ENCODE assay signal across 8 cellular contexts in the genomic region with DNA sequence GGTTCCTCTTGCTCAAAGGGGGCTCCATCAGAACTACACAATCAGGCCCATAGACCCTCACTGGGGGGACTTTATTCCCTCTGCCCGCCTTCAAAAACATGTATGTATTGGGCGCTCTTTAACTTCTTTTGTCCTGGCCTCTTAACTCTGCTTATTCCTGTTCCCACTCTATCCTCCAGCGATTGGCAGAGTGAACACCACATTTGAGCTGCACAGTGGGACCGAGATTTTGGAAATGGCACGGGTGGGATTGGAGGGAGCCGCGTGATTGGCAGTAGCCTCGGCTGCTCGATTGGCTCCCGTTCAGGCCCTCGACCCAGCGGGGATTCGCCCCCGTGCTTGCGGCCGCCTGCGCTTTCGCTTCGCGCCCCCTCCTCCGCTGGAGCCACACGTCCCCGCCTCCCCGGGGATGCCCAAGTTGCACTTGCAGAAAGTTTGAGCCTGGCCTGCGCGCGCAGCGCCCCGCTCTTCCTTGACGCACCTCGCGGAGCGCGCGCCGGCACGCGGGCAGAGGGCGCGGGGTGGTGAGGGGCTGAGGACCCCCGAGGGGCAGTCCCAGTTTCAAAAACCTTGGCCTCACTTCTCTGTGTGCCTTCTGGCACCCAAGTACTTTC. TPM values are rescaled to one million over a fixed set of nuclear protein-coding genes. Genes with fewer than 3 reads are reported as not detected.
DNase-seq lines count a peak whose midpoint lies in the region; ATAC-seq, FAIRE-seq and TF ChIP-seq lines count a peak whose summit lies in the region.

A gene (minus strand): TSS at position 192 of the 614 bp plus-strand sequence. CDS start 164 bp downstream, at position 28.

- intact Hi-C loops in prostate gland (cut with DNase I), result no loop called here

- WGBS in A549 (ENCODE audit: missing lambda C conversion rate), result 3% methylated on average over 5 of the region's 41 CpGs
- WGBS in prostate gland, result 3% methylated on average over 41 of the region's 41 CpGs

- peak; percentile 72 to 85 for DNase-seq in A549 (ENCODE audit: low read depth in 1 of 2, low spot score in 1 of 2)
- peak; percentile 93 for DNase-seq in GM23338 (ENCODE audit: low spot score)
- no peak for DNase-seq in activated T-cell treated with anti-CD3 and anti-CD28 coated beads, Interleukin-2, amount 50 U/mL, for 24 hours
- no peak for DNase-seq in prostate gland (ENCODE audit: low spot score)
- DNase-seq in omental fat pad (ENCODE audit: low spot score), result no peak
- no peak for DNase-seq in effector memory CD4-positive, alpha-beta T cell
- no peak for DNase-seq in H54 (ENCODE audit: insufficient read length, low spot score)

- H2AFZ ChIP-seq in GM23338, result no peak within 1 kb of the TSS

- POLR2A ChIA-PET in A549 (lab: Yijun Ruan, JAX), result interaction anchor here (1.0 to 2.7 kb wide), 2 partner anchors 9 to 313 kb away, joined by 3 to 79 read pairs; a partner anchor contains a TSS

- H3K4me1 Mint-ChIP-seq in GM23338, result peaks cover 49% of the 10 kb centered on the region
- peaks cover 21% of the 10 kb centered on the region for H3K4me1 Mint-ChIP-seq in activated T-cell treated with anti-CD3 and anti-CD28 coated beads, Interleukin-2, amount 50 U/mL, for 24 hours (ENCODE audit: low read depth)

- no peaks in the 10 kb centered on the region for H3K9me2 ChIP-seq in GM23338 (ENCODE audit: insufficient read depth)

- TF ChIP-seq EP300 in A549 (IDR thresholded peaks at IDR 0.05), result no peak

- CTCF ChIA-PET in A549 (lab: Yijun Ruan, JAX), result no interaction called here

- peak within 1 kb of the TSS; percentile 98 to 100 for H3K27ac ChIP-seq in A549
- H3K27ac ChIP-seq in GM23338 (ENCODE audit: low read depth), result peak within 1 kb of the TSS; percentile 47; the same call in 1 of the 2 replicates
- peak within 1 kb of the TSS; percentile 78 for H3K27ac ChIP-seq in layer of hippocampus (ENCODE audit: low read depth, low read length)
- H3K27ac ChIP-seq in prostate gland, result no peak within 1 kb of the TSS
- no peak within 1 kb of the TSS for H3K27ac ChIP-seq in effector memory CD4-positive, alpha-beta T cell (ENCODE audit: insufficient read depth, low read length, poor library complexity, severe bottlenecking)

- H3K4me3 ChIP-seq in A549 (peak within 1 kb of the TSS; percentile 95), GM23338 (peak within 1 kb of the TSS; percentile 63), prostate gland (no peak within 1 kb of the TSS)
- no peak within 1 kb of the TSS for H3K4me3 ChIP-seq in effector memory CD4-positive, alpha-beta T cell (ENCODE audit: insufficient read depth, low read depth, low read length, poor library complexity, severe bottlenecking)

- TF ChIP-seq RAD21 in A549 (conservative IDR thresholded peaks at IDR 0.05 in 1 of 2, IDR thresholded peaks at IDR 0.05 in 1 of 2), result no peak

- peaks cover 49% of the 10 kb centered on the region for H3K27me3 Mint-ChIP-seq in GM23338 (ENCODE audit: insufficient read depth, low read depth, poor library complexity)
- peaks cover 79% of the 10 kb centered on the region for H3K27me3 Mint-ChIP-seq in activated T-cell treated with anti-CD3 and anti-CD28 coated beads, Interleukin-2, amount 50 U/mL, for 24 hours

- H3K36me3 Mint-ChIP-seq in GM23338 (ENCODE audit: low read depth), result peaks cover 28% of the 10 kb centered on the region
- H3K36me3 Mint-ChIP-seq in activated T-cell treated with anti-CD3 and anti-CD28 coated beads, Interleukin-2, amount 50 U/mL, for 24 hours (ENCODE audit: low read depth), result no peaks in the 10 kb centered on the region

- no peaks in the 10 kb centered on the region for H3K36me3 ChIP-seq in GM23338 (ENCODE audit: insufficient read depth)
- H3K36me3 ChIP-seq in prostate gland, result no peaks in the 10 kb centered on the region
- no peaks in the 10 kb centered on the region for H3K36me3 ChIP-seq in effector memory CD4-positive, alpha-beta T cell (ENCODE audit: control insufficient read depth, insufficient read depth, low read length)

- H3K27me3 ChIP-seq in GM23338 (ENCODE audit: insufficient read depth), result peaks cover 56% of the 10 kb centered on the region
- H3K27me3 ChIP-seq in layer of hippocampus (ENCODE audit: control insufficient read depth, insufficient read depth, low read length), result peaks cover 36% of the 10 kb centered on the region
- peaks cover 83% of the 10 kb centered on the region for H3K27me3 ChIP-seq in prostate gland (replicated peaks; ENCODE audit: insufficient read depth)
- H3K27me3 ChIP-seq in effector memory CD4-positive, alpha-beta T cell (replicated peaks; ENCODE audit: control insufficient read depth, insufficient read depth, low read length, poor library complexity, severe bottlenecking), result peaks cover 89% of the 10 kb centered on the region

- H3K27ac Mint-ChIP-seq in GM23338, result 0 out of 2 replicates have a peak within 1 kb of the TSS, but pooled peaks have one; percentile 37
- H3K27ac Mint-ChIP-seq in activated T-cell treated with anti-CD3 and anti-CD28 coated beads, Interleukin-2, amount 50 U/mL, for 24 hours, result peak within 1 kb of the TSS; percentile 72

- no peak for FAIRE-seq in A549 (lab: Jason Lieb, UNC)
- no peak for FAIRE-seq in H54 (lab: Jason Lieb, UNC)

- H4K20me1 ChIP-seq in GM23338 (replicated peaks; ENCODE audit: insufficient read depth), result peaks cover 15% of the 10 kb centered on the region

- peak within 1 kb of the TSS; percentile 80 for H3K4me3 Mint-ChIP-seq in GM23338
- no peak within 1 kb of the TSS for H3K4me3 Mint-ChIP-seq in activated T-cell treated with anti-CD3 and anti-CD28 coated beads, Interleukin-2, amount 50 U/mL, for 24 hours

- no peaks in the 10 kb centered on the region for H3K9me3 ChIP-seq in A549
- H3K9me3 ChIP-seq in prostate gland, result no peaks in the 10 kb centered on the region
- H3K9me3 ChIP-seq in effector memory CD4-positive, alpha-beta T cell (ENCODE audit: control insufficient read depth, low read length), result peaks cover 5% of the 10 kb centered on the region

- H3F3A ChIP-seq in GM23338 (replicated peaks; ENCODE audit: low read depth), result 0 out of 2 replicates have a peak, but pooled peaks cover 5% of the 10 kb centered on the region

- peaks cover 4% of the 10 kb centered on the region; the same call in 2 of the 3 replicates for H3K9me3 Mint-ChIP-seq in GM23338
- peaks cover 15% of the 10 kb centered on the region for H3K9me3 Mint-ChIP-seq in activated T-cell treated with anti-CD3 and anti-CD28 coated beads, Interleukin-2, amount 50 U/mL, for 24 hours

- TF ChIP-seq CTCF in A549 (IDR thresholded peaks at IDR 0.05) (no peak), GM23338 (conservative IDR thresholded peaks at IDR 0.05; ENCODE audit: low read depth in 2 of 2) (no peak), prostate gland (IDR thresholded peaks at IDR 0.05) (no peak), omental fat pad (IDR thresholded peaks at IDR 0.05) (no peak)

- TF ChIP-seq POLR2A in A549 (IDR thresholded peaks at IDR 0.05; ENCODE audit: low read length), result 0 out of 2 replicates have a peak, but pooled peaks have one; percentile 5
- TF ChIP-seq POLR2A in prostate gland (IDR thresholded peaks at IDR 0.05), result no peak
- no peak for TF ChIP-seq POLR2A in H54 (IDR thresholded peaks at IDR 0.05; ENCODE audit: low read depth, low read length)

- H3K4me2 ChIP-seq in A549 (peak within 1 kb of the TSS; percentile 98), GM23338 (peak within 1 kb of the TSS; percentile 90)

- ATAC-seq in A549, result peak; percentile 36 to 77
- ATAC-seq in GM23338, result peak; percentile 32
- no peak for ATAC-seq in omental fat pad (ENCODE audit: low FRiP score)

- H3K4me1 ChIP-seq in A549, result peaks cover 9% of the 10 kb centered on the region; the same call in 2 of the 3 replicates
- peaks cover 48% of the 10 kb centered on the region for H3K4me1 ChIP-seq in GM23338 (ENCODE audit: insufficient read depth)
- H3K4me1 ChIP-seq in prostate gland (replicated peaks), result peaks cover 16% of the 10 kb centered on the region
- H3K4me1 ChIP-seq in effector memory CD4-positive, alpha-beta T cell (ENCODE audit: control insufficient read depth, insufficient read depth, low read length, poor library complexity, severe bottlenecking), result peaks cover 35% of the 10 kb centered on the region

- H3K79me2 ChIP-seq in GM23338 (replicated peaks; ENCODE audit: insufficient read depth), result peaks cover 34% of the 10 kb centered on the region

TF ChIP-seq in A549, 52 proteins besides CTCF, POLR2A, EP300 and RAD21 (continues in another document):
- no peak for TF ChIP-seq RARB (CRISPR knock-in tag; IDR thresholded peaks at IDR 0.05)
- TF ChIP-seq FOXS1 (CRISPR knock-in tag; IDR thresholded peaks at IDR 0.05), result no peak
- TF ChIP-seq KDM5A (IDR thresholded peaks at IDR 0.05), result no peak
- no peak for TF ChIP-seq SREBF2 (IDR thresholded peaks at IDR 0.05)
- TF ChIP-seq, protein P1, sequence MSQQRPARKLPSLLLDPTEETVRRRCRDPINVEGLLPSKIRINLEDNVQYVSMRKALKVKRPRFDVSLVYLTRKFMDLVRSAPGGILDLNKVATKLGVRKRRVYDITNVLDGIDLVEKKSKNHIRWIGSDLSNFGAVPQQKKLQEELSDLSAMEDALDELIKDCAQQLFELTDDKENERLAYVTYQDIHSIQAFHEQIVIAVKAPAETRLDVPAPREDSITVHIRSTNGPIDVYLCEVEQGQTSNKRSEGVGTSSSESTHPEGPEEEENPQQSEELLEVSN (IDR thresholded peaks at IDR 0.05; ENCODE audit: borderline replicate concordance, low read depth), result peak; percentile 93

TF ChIP-seq in GM23338, 12 proteins besides CTCF, POLR2A, EP300 and RAD21 (continues in another document):
- TF ChIP-seq CREB1 (CRISPR knock-in tag; IDR thresholded peaks at IDR 0.05; ENCODE audit: low read depth) (no peak), STAT1 (IDR thresholded peaks at IDR 0.05; ENCODE audit: unreplicated experiment) (no peak), POLR2AphosphoS5 (IDR thresholded peaks at IDR 0.05; ENCODE audit: low read depth) (peak; percentile 75)
- TF ChIP-seq, protein P2, sequence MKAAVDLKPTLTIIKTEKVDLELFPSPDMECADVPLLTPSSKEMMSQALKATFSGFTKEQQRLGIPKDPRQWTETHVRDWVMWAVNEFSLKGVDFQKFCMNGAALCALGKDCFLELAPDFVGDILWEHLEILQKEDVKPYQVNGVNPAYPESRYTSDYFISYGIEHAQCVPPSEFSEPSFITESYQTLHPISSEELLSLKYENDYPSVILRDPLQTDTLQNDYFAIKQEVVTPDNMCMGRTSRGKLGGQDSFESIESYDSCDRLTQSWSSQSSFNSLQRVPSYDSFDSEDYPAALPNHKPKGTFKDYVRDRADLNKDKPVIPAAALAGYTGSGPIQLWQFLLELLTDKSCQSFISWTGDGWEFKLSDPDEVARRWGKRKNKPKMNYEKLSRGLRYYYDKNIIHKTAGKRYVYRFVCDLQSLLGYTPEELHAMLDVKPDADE (IDR thresholded peaks at IDR 0.05), result 0 out of 2 replicates have a peak, but pooled peaks have one; percentile 30

RNA-seq across cellular contexts. Expression of the gene that starts here (rescaled TPM):
- 2.8 and 3.0 TPM in 2 replicates for polyA plus RNA-seq in A549 (2011; rRNA removed)
- 1.3 and 1.6 TPM in 2 replicates for polyA plus RNA-seq in A549 (2012; cell fraction: cytosol; rRNA removed)
- polyA plus RNA-seq in A549 (2012; cell fraction: nucleus; rRNA removed), result 1.7 and 1.8 TPM in 2 replicates
- polyA plus RNA-seq in A549 (2017; fragmentation: RNase III; extraction: RNeasy Plus Mini Kit Qiagen cat#74134 plus additional on column Dnase treatment), result 2.8 to 3.1 TPM (median 3.1 TPM) in 3 replicates
- polyA minus RNA-seq in A549 (2011; rRNA and poly(A)+ RNA removed), result 1.9 and 2.4 TPM in 2 replicates
- total RNA-seq in GM23338 (2014; rRNA removed; shearing (Covaris generic)), result 28.0 and 32.6 TPM in 2 replicates
- 14.1 and 17.2 TPM in 2 replicates for polyA plus RNA-seq in GM23338 (2016; fragmentation: Nextera tagmentation; extraction: Ambion mirVana)
- total RNA-seq in prostate gland, result under 1 TPM; 0.09 to 0.45 TPM
- not detected for total RNA-seq in omental fat pad

Comparison
In these comparisons a context has a peak if more than half of its experiments do, and no peak if none do; other contexts are left out.
1. RNA of the gene that starts here (total RNA-seq): 28.0 to 32.6 TPM in GM23338; 0.09 to 0.45 TPM in prostate gland and not detected in omental fat pad; every median in the first group is over 10 times any median in the second.
2. DNase-seq: peak in A549 (2 of 2) and GM23338 (single experiment); none in activated T-cell treated with anti-CD3 and anti-CD28 coated beads, Interleukin-2, amount 50 U/mL, for 24 hours (single experiment), prostate gland (single experiment), omental fat pad (single experiment), effector memory CD4-positive, alpha-beta T cell (0 of 3) and H54 (single experiment).
3. H3K27ac ChIP-seq: peak in A549 (2 of 2), GM23338 (single experiment) and layer of hippocampus (single experiment); none in prostate gland (0 of 2) and effector memory CD4-positive, alpha-beta T cell (single experiment).
4. H3K4me3 ChIP-seq: peak in A549 (single experiment) and GM23338 (single experiment); none in prostate gland (0 of 2) and effector memory CD4-positive, alpha-beta T cell (single experiment).